ENCODE assay signal across 11 cellular contexts in the genomic region with DNA sequence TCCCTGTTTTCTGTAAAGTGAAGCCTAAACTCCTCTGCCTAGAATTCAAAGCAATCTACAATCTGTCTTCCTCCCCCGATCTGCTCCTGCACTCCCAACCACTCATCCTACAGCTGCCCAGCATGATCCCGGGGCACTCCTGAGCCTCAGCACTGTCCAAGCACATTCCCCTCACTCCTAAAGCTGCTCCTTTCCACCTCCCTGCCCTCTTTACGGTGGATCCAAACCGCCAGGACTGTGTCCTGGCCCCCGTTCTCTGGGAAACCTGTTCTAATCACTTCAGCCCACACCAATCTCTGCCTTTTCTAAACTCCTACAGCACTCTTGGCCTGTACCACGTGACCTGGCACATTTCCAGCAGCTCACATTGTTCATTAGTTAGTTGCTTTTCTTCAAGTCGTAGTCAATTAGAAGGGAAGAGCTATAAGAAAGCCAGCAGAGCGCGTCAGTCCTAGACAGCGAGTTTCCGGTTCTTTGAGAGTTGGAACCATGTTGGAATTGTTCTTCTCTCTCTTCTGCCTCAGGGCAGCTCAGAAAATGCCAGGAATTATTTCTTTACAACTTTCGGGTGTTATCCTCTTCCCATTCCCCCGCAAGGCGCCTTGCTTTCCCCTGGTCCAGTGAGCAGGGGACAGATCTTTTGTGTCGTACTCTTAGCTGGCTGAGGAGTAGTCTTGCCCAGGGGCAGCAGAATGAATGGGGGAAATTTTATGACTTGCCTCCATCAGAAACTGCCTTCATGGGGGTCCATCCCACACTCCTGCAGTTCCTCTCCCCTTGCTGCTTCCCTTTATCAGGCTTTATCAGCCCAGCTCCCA.
DNase-seq lines count a peak whose midpoint lies in the region; ATAC-seq and TF ChIP-seq lines count a peak whose summit lies in the region.
"Had no signal": no experiment of that assay in that cellular context is flagged by ENCODE, and none has a peak within 500 bp of the region (broad histone marks: within the 10 kb centered on the region; RNA-seq: fewer than 3 reads in every experiment).

No MANE protein-coding gene starts in this region.

- H3K9me2 ChIP-seq in hepatocyte (replicated peaks; ENCODE audit: insufficient read depth) = no peaks in the 10 kb centered on the region

- H3K4me1 ChIP-seq in hepatocyte (ENCODE audit: insufficient read depth) (no peaks in the 10 kb centered on the region), testis (no peaks in the 10 kb centered on the region)

- no peak for TF ChIP-seq POLR2A in testis (IDR thresholded peaks at IDR 0.05)

- H3K79me2 ChIP-seq in hepatocyte = no peaks in the 10 kb centered on the region

- intact Hi-C loops in testis (cut with DNase I; ENCODE audit: low total_unique reads) = no loop called here
- intact Hi-C loops in activated T-helper 2 cell treated with anti-CD3 and anti-CD28 coated beads, Interferon-gamma antibody, Interleukin-2, Interleukin-4, amounts not matched to agents 10 μg/mL and 5 μg/mL and 100 μg/mL, durations not matched to agents 14 hours and 24 hours and 36 hours (cut with micrococcal nuclease) = no loop called here

- H3K9me3 ChIP-seq in hepatocyte (ENCODE audit: low read depth) = no peaks in the 10 kb centered on the region
- H3K9me3 ChIP-seq in testis = no peaks in the 10 kb centered on the region

- no peak overlapping the region for H3K27ac Mint-ChIP-seq in activated T-helper 2 cell treated with anti-CD3 and anti-CD28 coated beads, Interferon-gamma antibody, Interleukin-2, Interleukin-4, amounts not matched to agents 10 μg/mL and 5 μg/mL and 100 μg/mL, durations not matched to agents 14 hours and 24 hours and 36 hours
- H3K27ac Mint-ChIP-seq in stimulated activated naive B cell treated with anti-CD40 and anti-IgM and Interleukin-4, amounts not matched to agents 10 μg/mL and 1 μg/mL and 100 μg/mL, for 72 hours = no peak overlapping the region
- no peak overlapping the region for H3K27ac Mint-ChIP-seq in stimulated activated effector memory CD8-positive, alpha-beta T cell treated with anti-CD3 and anti-CD28 coated beads, Interleukin-12 subunit alpha, Interleukin-12 subunit beta, amount 100 ng/mL, for 72 hours

- no peaks in the 10 kb centered on the region for H3K36me3 Mint-ChIP-seq in activated T-helper 2 cell treated with anti-CD3 and anti-CD28 coated beads, Interferon-gamma antibody, Interleukin-2, Interleukin-4, amounts not matched to agents 10 μg/mL and 5 μg/mL and 100 μg/mL, durations not matched to agents 14 hours and 24 hours and 36 hours (ENCODE audit: low read depth)
- no peaks in the 10 kb centered on the region for H3K36me3 Mint-ChIP-seq in stimulated activated naive B cell treated with anti-CD40 and anti-IgM and Interleukin-4, amounts not matched to agents 10 μg/mL and 1 μg/mL and 100 μg/mL, for 72 hours
- no peaks in the 10 kb centered on the region for H3K36me3 Mint-ChIP-seq in stimulated activated effector memory CD8-positive, alpha-beta T cell treated with anti-CD3 and anti-CD28 coated beads, Interleukin-12 subunit alpha, Interleukin-12 subunit beta, amount 100 ng/mL, for 72 hours

- H3K9me3 Mint-ChIP-seq in activated T-helper 2 cell treated with anti-CD3 and anti-CD28 coated beads, Interferon-gamma antibody, Interleukin-2, Interleukin-4, amounts not matched to agents 10 μg/mL and 5 μg/mL and 100 μg/mL, durations not matched to agents 14 hours and 24 hours and 36 hours = no peaks in the 10 kb centered on the region
- H3K9me3 Mint-ChIP-seq in stimulated activated naive B cell treated with anti-CD40 and anti-IgM and Interleukin-4, amounts not matched to agents 10 μg/mL and 1 μg/mL and 100 μg/mL, for 72 hours = no peaks in the 10 kb centered on the region
- no peaks in the 10 kb centered on the region for H3K9me3 Mint-ChIP-seq in stimulated activated effector memory CD8-positive, alpha-beta T cell treated with anti-CD3 and anti-CD28 coated beads, Interleukin-12 subunit alpha, Interleukin-12 subunit beta, amount 100 ng/mL, for 72 hours
- H3K9me3 Mint-ChIP-seq: activated T-cell treated with anti-CD3 and anti-CD28 coated beads, Interleukin-2, amount 50 U/mL, for 4 hours had no signal

- no peak for ATAC-seq in stimulated activated naive B cell treated with anti-CD40 and anti-IgM and Interleukin-4, amounts not matched to agents 10 μg/mL and 1 μg/mL and 100 μg/mL, for 72 hours (replicated peaks)
- ATAC-seq in stimulated activated effector memory CD8-positive, alpha-beta T cell treated with anti-CD3 and anti-CD28 coated beads, Interleukin-12 subunit alpha, Interleukin-12 subunit beta, amount 100 ng/mL, for 72 hours = no peak
- ATAC-seq: activated T-cell treated with anti-CD3 and anti-CD28 coated beads, Interleukin-2, amount 50 U/mL, for 4 hours had no signal

- DNase-seq in NCI-H524 (lab: John Stamatoyannopoulos, UW) (peak; percentile 8 to 64), NCI-H524 treated with DMSO at 0.1 percent for 48 hours (lab: John Stamatoyannopoulos, UW) (no peak), astrocyte of the spinal cord (ENCODE audit: low read depth, low spot score) (peak; percentile 10), hepatocyte (ENCODE audit: low spot score) (peak; percentile 54), testis (peak; percentile 80)
- no peak for DNase-seq in activated T-helper 2 cell treated with anti-CD3 and anti-CD28 coated beads, Interferon-gamma antibody, Interleukin-2, Interleukin-4, amounts not matched to agents 10 μg/mL and 5 μg/mL and 100 μg/mL, durations not matched to agents 14 hours and 24 hours and 36 hours (ENCODE audit: low spot score)
- no peak for DNase-seq in stimulated activated naive B cell treated with anti-CD40 and anti-IgM and Interleukin-4, amounts not matched to agents 10 μg/mL and 1 μg/mL and 100 μg/mL, for 72 hours
- no peak for DNase-seq in stimulated activated effector memory CD8-positive, alpha-beta T cell treated with anti-CD3 and anti-CD28 coated beads, Interleukin-12 subunit alpha, Interleukin-12 subunit beta, amount 100 ng/mL, for 72 hours (ENCODE audit: low spot score in 2 of 2)
- DNase-seq: activated T-cell treated with anti-CD3 and anti-CD28 coated beads, Interleukin-2, amount 50 U/mL, for 4 hours; effector CD4-positive, alpha-beta T cell; NCI-H1694 had no signal

- peaks cover 4% of the 10 kb centered on the region for H3K27me3 Mint-ChIP-seq in activated T-helper 2 cell treated with anti-CD3 and anti-CD28 coated beads, Interferon-gamma antibody, Interleukin-2, Interleukin-4, amounts not matched to agents 10 μg/mL and 5 μg/mL and 100 μg/mL, durations not matched to agents 14 hours and 24 hours and 36 hours (ENCODE audit: low read depth)
- peaks cover 34 to 66% of the 10 kb centered on the region in 2 donors for H3K27me3 Mint-ChIP-seq in stimulated activated naive B cell treated with anti-CD40 and anti-IgM and Interleukin-4, amounts not matched to agents 10 μg/mL and 1 μg/mL and 100 μg/mL, for 72 hours

- H3K36me3 ChIP-seq in hepatocyte (replicated peaks; ENCODE audit: insufficient read depth, low read depth) (no peaks in the 10 kb centered on the region), testis (ENCODE audit: low read depth, missing control alignments) (no peaks in the 10 kb centered on the region)

- H3K4me3 Mint-ChIP-seq in activated T-helper 2 cell treated with anti-CD3 and anti-CD28 coated beads, Interferon-gamma antibody, Interleukin-2, Interleukin-4, amounts not matched to agents 10 μg/mL and 5 μg/mL and 100 μg/mL, durations not matched to agents 14 hours and 24 hours and 36 hours (ENCODE audit: low read depth) = no peak overlapping the region
- H3K4me3 Mint-ChIP-seq in stimulated activated naive B cell treated with anti-CD40 and anti-IgM and Interleukin-4, amounts not matched to agents 10 μg/mL and 1 μg/mL and 100 μg/mL, for 72 hours = no peak overlapping the region
- no peak overlapping the region for H3K4me3 Mint-ChIP-seq in stimulated activated effector memory CD8-positive, alpha-beta T cell treated with anti-CD3 and anti-CD28 coated beads, Interleukin-12 subunit alpha, Interleukin-12 subunit beta, amount 100 ng/mL, for 72 hours
- H3K4me3 Mint-ChIP-seq: activated T-cell treated with anti-CD3 and anti-CD28 coated beads, Interleukin-2, amount 50 U/mL, for 4 hours had no signal

- H3K27ac ChIP-seq in hepatocyte (no peak overlapping the region), testis (no peak overlapping the region)

- 54% methylated on average over 15 of the region's 15 CpGs for WGBS in hepatocyte (ENCODE audit: low lambda C conversion rate, missing lambda C conversion rate)
- 69 to 73% methylated on average over 15 of the region's 15 CpGs for WGBS in testis, 2 donors

- H4K20me1 ChIP-seq in hepatocyte (ENCODE audit: insufficient read depth, poor library complexity, severe bottlenecking) = no peaks in the 10 kb centered on the region

- H2AFZ ChIP-seq in hepatocyte = no peak overlapping the region

- H3K27me3 ChIP-seq in hepatocyte (peaks cover 6% of the 10 kb centered on the region), testis (no peaks in the 10 kb centered on the region)

- no peak overlapping the region for H3K4me3 ChIP-seq in astrocyte of the spinal cord (ENCODE audit: low read depth, low read length)
- H3K4me3 ChIP-seq in hepatocyte = no peak overlapping the region
- H3K4me3 ChIP-seq in testis = no peak overlapping the region

- H3K4me1 Mint-ChIP-seq in activated T-helper 2 cell treated with anti-CD3 and anti-CD28 coated beads, Interferon-gamma antibody, Interleukin-2, Interleukin-4, amounts not matched to agents 10 μg/mL and 5 μg/mL and 100 μg/mL, durations not matched to agents 14 hours and 24 hours and 36 hours (ENCODE audit: low read depth) = no peaks in the 10 kb centered on the region
- peaks cover 8 to 11% of the 10 kb centered on the region in 2 donors for H3K4me1 Mint-ChIP-seq in stimulated activated naive B cell treated with anti-CD40 and anti-IgM and Interleukin-4, amounts not matched to agents 10 μg/mL and 1 μg/mL and 100 μg/mL, for 72 hours
- no peaks in the 10 kb centered on the region for H3K4me1 Mint-ChIP-seq in stimulated activated effector memory CD8-positive, alpha-beta T cell treated with anti-CD3 and anti-CD28 coated beads, Interleukin-12 subunit alpha, Interleukin-12 subunit beta, amount 100 ng/mL, for 72 hours

- no peak overlapping the region for H3K4me2 ChIP-seq in hepatocyte

- TF ChIP-seq CTCF in astrocyte of the spinal cord (IDR thresholded peaks at IDR 0.05; ENCODE audit: low read depth, low read length) (no peak), hepatocyte (IDR thresholded peaks at IDR 0.05; ENCODE audit: poor library complexity) (no peak), testis (IDR thresholded peaks at IDR 0.05) (no peak)

- in situ Hi-C loops in astrocyte of the spinal cord (cut with HindIII; ENCODE audit: low sequenced_read_pairs) = no loop called here

Comparison
In these comparisons a context has a peak if more than half of its experiments do, and no peak if none do; other contexts are left out.
1. DNase-seq: peak in NCI-H524 (2 of 2), astrocyte of the spinal cord (single experiment), hepatocyte (single experiment) and testis (single experiment); none in NCI-H524 treated with DMSO at 0.1 percent for 48 hours (single experiment), activated T-helper 2 cell treated with anti-CD3 and anti-CD28 coated beads, Interferon-gamma antibody, Interleukin-2, Interleukin-4, amounts not matched to agents 10 μg/mL and 5 μg/mL and 100 μg/mL, durations not matched to agents 14 hours and 24 hours and 36 hours (single experiment), stimulated activated naive B cell treated with anti-CD40 and anti-IgM and Interleukin-4, amounts not matched to agents 10 μg/mL and 1 μg/mL and 100 μg/mL, for 72 hours (single experiment) and stimulated activated effector memory CD8-positive, alpha-beta T cell treated with anti-CD3 and anti-CD28 coated beads, Interleukin-12 subunit alpha, Interleukin-12 subunit beta, amount 100 ng/mL, for 72 hours (0 of 2).